18 cellular contexts compared by ENCODE assay signal in genomic region chr22:31329029-31329428, GRCh38. TPM values are rescaled to one million over a fixed set of nuclear protein-coding genes. Genes with fewer than 3 reads are reported as not detected.
DNase-seq lines count a peak whose midpoint lies in the region; ATAC-seq lines count a peak whose summit lies in the region.
"Had no signal": no experiment of that assay in that cellular context is flagged by ENCODE, and none has a peak within 500 bp of the region (broad histone marks: within the 10 kb centered on the region; RNA-seq: fewer than 3 reads in every experiment).

No MANE protein-coding gene starts in this region.

- no peak overlapping the region for H3K4me3 ChIP-seq in H7 (ENCODE audit: insufficient read depth, low read depth, low read length)
- no peak overlapping the region for H3K4me3 ChIP-seq in mesendoderm (ENCODE audit: low read length)
- H3K4me3 ChIP-seq: stomach, vagina had no signal

- H3K79me1 ChIP-seq in mesendoderm (ENCODE audit: low read length), result peaks cover 12% of the 10 kb centered on the region

- H3K36me3 Mint-ChIP-seq in activated naive CD8-positive, alpha-beta T cell, result peaks cover 4% of the 10 kb centered on the region

- H3K9ac ChIP-seq in mesendoderm (ENCODE audit: low read length), result no peak overlapping the region
- H3K9ac ChIP-seq: parathyroid adenoma had no signal

- H3K27me3 ChIP-seq in H7 (ENCODE audit: control insufficient read depth, insufficient read depth, low read length) (no peaks in the 10 kb centered on the region), mesendoderm (ENCODE audit: insufficient read depth, low read length, poor library complexity) (no peaks in the 10 kb centered on the region)
- H3K27me3 ChIP-seq: stomach, vagina had no signal

- H3K27ac Mint-ChIP-seq in activated naive CD8-positive, alpha-beta T cell, result peak overlapping the region; percentile 90
- H3K27ac Mint-ChIP-seq: activated CD4-positive, alpha-beta T cell treated with anti-CD3 and anti-CD28 coated beads, Interleukin-2, amount 10 ng/mL, durations not matched to agents 7 days and 5 days had no signal

- H3K23ac ChIP-seq in mesendoderm (ENCODE audit: low read length), result no peak overlapping the region

- H3K79me2 ChIP-seq in mesendoderm (ENCODE audit: control insufficient read depth, insufficient read depth, low read length), result peaks cover 2% of the 10 kb centered on the region
- H3K79me2 ChIP-seq: parathyroid adenoma had no signal

- no peaks in the 10 kb centered on the region for H3K27me3 Mint-ChIP-seq in activated naive CD8-positive, alpha-beta T cell
- H3K27me3 Mint-ChIP-seq: activated CD4-positive, alpha-beta T cell treated with anti-CD3 and anti-CD28 coated beads, Interleukin-2, amount 10 ng/mL, durations not matched to agents 7 days and 5 days had no signal

- no peak overlapping the region for H2BK15ac ChIP-seq in mesendoderm (replicated peaks; ENCODE audit: low read depth)

- DNase-seq in AG08395 (ENCODE audit: low spot score) (peak; percentile 24), H7 (peak; percentile 32), mesenteric fat pad (ENCODE audit: low spot score) (peak; percentile 80), amygdala (lab: John Stamatoyannopoulos, UW) (no peak), mesendoderm (no peak), caudate nucleus (lab: John Stamatoyannopoulos, UW) (no peak)
- DNase-seq: activated CD4-positive, alpha-beta T cell treated with anti-CD3 and anti-CD28 coated beads, Interleukin-2, amount 10 ng/mL, durations not matched to agents 7 days and 5 days; AML-193; hippocampal formation; MM.1S; NCI-H187; NCI-H446 treated with DMSO at 0.1 percent for 48 hours; stomach had no signal

- H4K5ac ChIP-seq in mesendoderm (ENCODE audit: low read length), result no peak overlapping the region

- no peaks in the 10 kb centered on the region for H3K4me1 ChIP-seq in mesendoderm (ENCODE audit: control insufficient read depth, low read depth, low read length)
- H3K4me1 ChIP-seq: parathyroid adenoma had no signal

- no CpG with 5 or more reads among the region's 4 CpGs for WGBS in mesendoderm (ENCODE audit: extremely low coverage, insufficient coverage, low lambda C conversion rate)

- H3K4me2 ChIP-seq in mesendoderm (ENCODE audit: low read length), result no peak overlapping the region

- H3K27ac ChIP-seq in mesendoderm (ENCODE audit: low read depth, low read length), result no peak overlapping the region
- no peak overlapping the region for H3K27ac ChIP-seq in caudate nucleus (ENCODE audit: low read depth, low read length)
- H3K27ac ChIP-seq: parathyroid adenoma, stomach, vagina had no signal

- H3K4me1 Mint-ChIP-seq in activated naive CD8-positive, alpha-beta T cell (ENCODE audit: low read depth), result peaks cover 31% of the 10 kb centered on the region

- no peaks in the 10 kb centered on the region for H3K9me3 Mint-ChIP-seq in activated naive CD8-positive, alpha-beta T cell (ENCODE audit: low read depth)
- H3K9me3 Mint-ChIP-seq: activated CD4-positive, alpha-beta T cell treated with anti-CD3 and anti-CD28 coated beads, Interleukin-2, amount 10 ng/mL, durations not matched to agents 7 days and 5 days; activated T-helper 2 cell treated with anti-CD3 and anti-CD28 coated beads, Interferon-gamma antibody, Interleukin-2, Interleukin-4, amounts not matched to agents 10 μg/mL and 5 μg/mL and 100 μg/mL, durations not matched to agents 14 hours and 24 hours and 36 hours had no signal

- H2AK5ac ChIP-seq in mesendoderm (ENCODE audit: low read length), result no peak overlapping the region

- no peak overlapping the region for H3K4me3 Mint-ChIP-seq in activated naive CD8-positive, alpha-beta T cell
- H3K4me3 Mint-ChIP-seq: activated CD4-positive, alpha-beta T cell treated with anti-CD3 and anti-CD28 coated beads, Interleukin-2, amount 10 ng/mL, durations not matched to agents 7 days and 5 days had no signal

- H2BK120ac ChIP-seq in mesendoderm (ENCODE audit: low read depth, low read length), result no peak overlapping the region

- no peak overlapping the region for H4K8ac ChIP-seq in mesendoderm (ENCODE audit: low read depth, low read length)

- no peak overlapping the region for H3K56ac ChIP-seq in mesendoderm (ENCODE audit: low read length)

- H3K18ac ChIP-seq in mesendoderm (ENCODE audit: low read length), result no peak overlapping the region

- H2BK5ac ChIP-seq in mesendoderm (ENCODE audit: low read length), result no peak overlapping the region

- H3K4ac ChIP-seq in mesendoderm (ENCODE audit: low read depth, low read length), result no peak overlapping the region

- ATAC-seq in HG03342 (IDR thresholded peaks at IDR 0.05; ENCODE audit: unreplicated experiment), result no peak

- H3K36me3 ChIP-seq in H7 (replicated peaks; ENCODE audit: control insufficient read depth, insufficient read depth, low read length), result peaks cover 34% of the 10 kb centered on the region
- peaks cover 29% of the 10 kb centered on the region for H3K36me3 ChIP-seq in mesendoderm (ENCODE audit: control insufficient read depth, insufficient read depth, low read length)

RNA-seq across cellular contexts. Expression of gene PATZ1, which starts 17.1 kb away (rescaled TPM):
- total RNA-seq in H7 (2014; rRNA removed; shearing (Covaris generic)), result 43.0 and 44.2 TPM in 2 replicates
- total RNA-seq in mesenteric fat pad, result 13.3 TPM
- 61.5 TPM for polyA plus RNA-seq in mesendoderm (2013, experiment 1 of 2)
- polyA plus RNA-seq in mesendoderm (2013, experiment 2 of 2), result 60.5 TPM

RNA-seq across cellular contexts. Expression of gene PIK3IP1, which starts 36.7 kb away (rescaled TPM):
- total RNA-seq in H7 (2014; rRNA removed; shearing (Covaris generic)), result 0.76 and 3.9 TPM in 2 replicates
- total RNA-seq in mesenteric fat pad, result 19.8 TPM
- 0.51 TPM for polyA plus RNA-seq in mesendoderm (2013, experiment 1 of 2)
- 0.53 TPM for polyA plus RNA-seq in mesendoderm (2013, experiment 2 of 2)

Comparison
In these comparisons a context has a peak if more than half of its experiments do, and no peak if none do; other contexts are left out.
1. DNase-seq: peak in AG08395 (single experiment), H7 (single experiment) and mesenteric fat pad (single experiment); none in amygdala (0 of 56), mesendoderm (single experiment) and caudate nucleus (0 of 61).